8 cellular contexts compared by ENCODE assay signal in genomic region chr10:32056136-32057040, GRCh38. TPM values are rescaled to one million over a fixed set of nuclear protein-coding genes. Genes with fewer than 3 reads are reported as not detected.
A peak's percentile ranks its signal among the peaks of the same experiment; 100 is the strongest.
DNase-seq lines count a peak whose midpoint lies in the region; ATAC-seq and TF ChIP-seq lines count a peak whose summit lies in the region.

Gene KIF5B (minus strand): TSS chr10:32056425. CDS start chr10:32055973, 452 bp downstream.

- peaks cover 48% of the 10 kb centered on the region for H3K79me2 ChIP-seq in MM.1S (ENCODE audit: low read length)

- H3K4me2 ChIP-seq in MM.1S (ENCODE audit: low read depth, low read length), result peak within 1 kb of the TSS; percentile 82

- H3K9me3 ChIP-seq in HAP-1 (no peaks in the 10 kb centered on the region), MM.1S (replicated peaks; ENCODE audit: insufficient read depth, low read length) (no peaks in the 10 kb centered on the region), neuron (ENCODE audit: low read length) (no peaks in the 10 kb centered on the region)

- H2AFZ ChIP-seq in MM.1S (ENCODE audit: low read length), result peak within 1 kb of the TSS; percentile 96
- H2AFZ ChIP-seq in neuron (ENCODE audit: low read depth, low read length), result peak within 1 kb of the TSS; percentile 99

- peak; percentile 85 for ATAC-seq in foreskin keratinocyte

- DNase-seq in GDM1 (lab: John Stamatoyannopoulos, UW) (peak; percentile 89), HAP-1 (ENCODE audit: low spot score in 2 of 2) (peak; percentile 82 to 92), MM.1S (peak; percentile 86), SK-MEL-5 (ENCODE audit: low read depth, low spot score) (peak; percentile 79), foreskin keratinocyte (peak in 1 of 2 donors; percentile 64), stromal cell of bone marrow (ENCODE audit: low read depth) (peak; percentile 62)
- DNase-seq in activated naive CD4-positive, alpha-beta T cell (lab: John Stamatoyannopoulos, UW), result peak; percentile 63 to 81 (median 74)

- in situ Hi-C loops in HAP-1 (cut with MboI; ENCODE audit: low sequenced_read_pairs), result no loop called here
- in situ Hi-C loops in SK-MEL-5 (cut with HindIII; ENCODE audit: low pct_unique_long_range_greater_than_20kb, low sequenced_read_pairs), result no loop called here

- H3K4me1 ChIP-seq in HAP-1 (peaks cover 20% of the 10 kb centered on the region), MM.1S (ENCODE audit: low read length) (peaks cover 15% of the 10 kb centered on the region), foreskin keratinocyte (peaks cover 23% of the 10 kb centered on the region), neuron (ENCODE audit: insufficient read depth, low read length) (peaks cover 15% of the 10 kb centered on the region)

- TF ChIP-seq CTCF in MM.1S (IDR thresholded peaks at IDR 0.05; ENCODE audit: low read length) (no peak), foreskin keratinocyte (conservative IDR thresholded peaks at IDR 0.05) (no peak)

- no peaks in the 10 kb centered on the region for H3K9me2 ChIP-seq in MM.1S (replicated peaks; ENCODE audit: insufficient read depth, low read length)

- H3K27me3 ChIP-seq in HAP-1 (ENCODE audit: low read depth) (no peaks in the 10 kb centered on the region), MM.1S (replicated peaks; ENCODE audit: insufficient read depth, low read length) (no peaks in the 10 kb centered on the region), foreskin keratinocyte (no peaks in the 10 kb centered on the region), neuron (ENCODE audit: insufficient read depth, low read length) (no peaks in the 10 kb centered on the region)

- peak within 1 kb of the TSS; percentile 82 for H3K9ac ChIP-seq in MM.1S (ENCODE audit: low read length)

- H3K4me3 ChIP-seq in HAP-1, result peak within 1 kb of the TSS; percentile 92
- H3K4me3 ChIP-seq in MM.1S (ENCODE audit: low read length), result peak within 1 kb of the TSS; percentile 94
- peak within 1 kb of the TSS; percentile 99 for H3K4me3 ChIP-seq in neuron (ENCODE audit: low read length)

- H4K20me1 ChIP-seq in MM.1S (ENCODE audit: insufficient read depth, low read length), result peaks cover 39% of the 10 kb centered on the region

- no peaks in the 10 kb centered on the region for H3F3A ChIP-seq in MM.1S (ENCODE audit: insufficient read depth, low read length)

- H3K27ac ChIP-seq in MM.1S (ENCODE audit: low read length) (peak within 1 kb of the TSS; percentile 82; the same call in 1 of the 2 replicates), foreskin keratinocyte (peak within 1 kb of the TSS; percentile 86)

- H3K36me3 ChIP-seq in HAP-1 (replicated peaks) (no peaks in the 10 kb centered on the region), MM.1S (replicated peaks; ENCODE audit: insufficient read depth, low read length) (no peaks in the 10 kb centered on the region), neuron (ENCODE audit: insufficient read depth, low read length) (no peaks in the 10 kb centered on the region)

RNA-seq across cellular contexts. Expression of gene KIF5B, which starts in this region (rescaled TPM):
- 72.5 and 83.2 TPM in 2 replicates for total RNA-seq in SK-MEL-5 (2014; rRNA removed; shearing (Covaris generic))
- 47.5 and 62.2 TPM in 2 replicates for polyA plus RNA-seq in SK-MEL-5 (2015; cell fraction: cytosol; rRNA removed)
- 26.0 and 29.0 TPM in 2 replicates for polyA plus RNA-seq in SK-MEL-5 (2015; cell fraction: nucleus; rRNA removed)
- total RNA-seq in foreskin keratinocyte, result 128 and 129 TPM in 2 replicates
- 23.8 and 26.9 TPM in 2 replicates for polyA plus RNA-seq in foreskin keratinocyte
